Comparison of ENCODE assay signal across 9 cellular contexts in genomic region chr14:67411820-67412421, GRCh38. TPM values are rescaled to one million over a fixed set of nuclear protein-coding genes. Genes with fewer than 3 reads are reported as not detected.
DNase-seq lines count a peak whose midpoint lies in the region; ATAC-seq, FAIRE-seq and TF ChIP-seq lines count a peak whose summit lies in the region.
"Had no signal": no experiment of that assay in that cellular context is flagged by ENCODE, and none has a peak within 500 bp of the region (broad histone marks: within the 10 kb centered on the region; RNA-seq: fewer than 3 reads in every experiment).

Gene PLEK2, minus strand, starts transcription at chr14:67412165. Its CDS starts 106 bp downstream, at chr14:67412059.

- WGBS in small intestine, 3 donors = 3 to 4% (median 4%) methylated on average over 55 to 63 of the region's 63 CpGs

- TF ChIP-seq CTCF in BE2C (IDR thresholded peaks at IDR 0.05; ENCODE audit: low read depth, low read length) (no peak), glutamatergic neuron (IDR thresholded peaks at IDR 0.05; ENCODE audit: partially characterized antibody, unreplicated experiment) (no peak), D721Med (IDR thresholded peaks at IDR 0.05; ENCODE audit: insufficient read depth, missing control alignments) (no peak)

- peaks cover 3% of the 10 kb centered on the region for H3K9me3 Mint-ChIP-seq in glutamatergic neuron (ENCODE audit: unreplicated experiment)

- H3K36me3 Mint-ChIP-seq in glutamatergic neuron (ENCODE audit: unreplicated experiment) = no peaks in the 10 kb centered on the region

- H3K27me3 ChIP-seq in BE2C (peaks cover 14% of the 10 kb centered on the region), small intestine (ENCODE audit: control insufficient read depth in 2 of 2, insufficient read depth in 2 of 2, low read length in 2 of 2) (peaks cover 0 to 4% of the 10 kb centered on the region in 2 donors)

- H3K27ac Mint-ChIP-seq in glutamatergic neuron (ENCODE audit: unreplicated experiment) = no peak within 1 kb of the TSS

- H3K4me3 ChIP-seq in BE2C (ENCODE audit: low read depth, low read length) (peak within 1 kb of the TSS; percentile 14; the same call in 1 of the 2 replicates), small intestine (ENCODE audit: low read depth in 1 of 2, low read length in 2 of 2) (peak within 1 kb of the TSS; percentile 32 to 71)

- H3K4me1 Mint-ChIP-seq in glutamatergic neuron (ENCODE audit: low read depth, unreplicated experiment) = no peaks in the 10 kb centered on the region

- no peak for FAIRE-seq in small intestine (lab: Jason Lieb, UNC)
- no peak for FAIRE-seq in D721Med (lab: Jason Lieb, UNC)
- FAIRE-seq: colon had no signal

- DNase-seq in BE2C (peak; percentile 22), NCI-H226 (peak; percentile 54), glutamatergic neuron (no peak), small intestine (peak; percentile 95), D721Med (ENCODE audit: insufficient read length, low spot score) (no peak)
- peak; percentile 30 to 37 for DNase-seq in activated T-helper 1 cell treated with anti-CD3 and anti-CD28 coated beads, Interleukin-2, amount 50 U/mL, for 16 hours (ENCODE audit: low read depth in 1 of 2, low spot score in 1 of 2)

- H3K27me3 Mint-ChIP-seq in glutamatergic neuron (ENCODE audit: unreplicated experiment) = peaks cover 11% of the 10 kb centered on the region

- ATAC-seq in GM21390 (IDR thresholded peaks at IDR 0.05; ENCODE audit: unreplicated experiment) (no peak), GM18870 (IDR thresholded peaks at IDR 0.05; ENCODE audit: unreplicated experiment) (no peak)

- H3K4me3 Mint-ChIP-seq in glutamatergic neuron (ENCODE audit: unreplicated experiment) = peak within 1 kb of the TSS; percentile 42

- H3K27ac ChIP-seq in small intestine (ENCODE audit: low read depth in 1 of 2, low read length in 1 of 2) = peak within 1 kb of the TSS; percentile 86 to 94

- H3K9me3 ChIP-seq in BE2C = no peaks in the 10 kb centered on the region
- H3K9me3 ChIP-seq in small intestine (ENCODE audit: control insufficient read depth, low read depth) = no peaks in the 10 kb centered on the region

- H3K4me1 ChIP-seq in BE2C (no peaks in the 10 kb centered on the region), small intestine (ENCODE audit: control insufficient read depth in 2 of 2, insufficient read depth in 1 of 2, low read depth in 1 of 2, low read length in 1 of 2) (no peaks in the 10 kb centered on the region)

- H3K36me3 ChIP-seq in BE2C = no peaks in the 10 kb centered on the region
- no peaks in the 10 kb centered on the region for H3K36me3 ChIP-seq in small intestine (ENCODE audit: control insufficient read depth in 2 of 2, insufficient read depth in 2 of 2, low read length in 2 of 2)

RNA-seq across cellular contexts. Expression of gene PLEK2, which starts in this region (rescaled TPM):
- not detected for polyA plus RNA-seq in BE2C (2012; ENCODE audit: insufficient read depth, insufficient read length, low read depth)
- not detected for total RNA-seq in glutamatergic neuron (ENCODE audit: unreplicated experiment)
- 10 to 100 TPM; 55.7 to 88.3 (median 78.5) TPM for polyA plus RNA-seq in small intestine

Comparison
In these comparisons a context has a peak if more than half of its experiments do, and no peak if none do; other contexts are left out.
1. DNase-seq: peak in BE2C (single experiment), NCI-H226 (single experiment), activated T-helper 1 cell treated with anti-CD3 and anti-CD28 coated beads, Interleukin-2, amount 50 U/mL, for 16 hours (2 of 2) and small intestine (single experiment); none in glutamatergic neuron (single experiment) and D721Med (single experiment).